Comparison of ENCODE assay signal across 8 cellular contexts in the genomic region with DNA sequence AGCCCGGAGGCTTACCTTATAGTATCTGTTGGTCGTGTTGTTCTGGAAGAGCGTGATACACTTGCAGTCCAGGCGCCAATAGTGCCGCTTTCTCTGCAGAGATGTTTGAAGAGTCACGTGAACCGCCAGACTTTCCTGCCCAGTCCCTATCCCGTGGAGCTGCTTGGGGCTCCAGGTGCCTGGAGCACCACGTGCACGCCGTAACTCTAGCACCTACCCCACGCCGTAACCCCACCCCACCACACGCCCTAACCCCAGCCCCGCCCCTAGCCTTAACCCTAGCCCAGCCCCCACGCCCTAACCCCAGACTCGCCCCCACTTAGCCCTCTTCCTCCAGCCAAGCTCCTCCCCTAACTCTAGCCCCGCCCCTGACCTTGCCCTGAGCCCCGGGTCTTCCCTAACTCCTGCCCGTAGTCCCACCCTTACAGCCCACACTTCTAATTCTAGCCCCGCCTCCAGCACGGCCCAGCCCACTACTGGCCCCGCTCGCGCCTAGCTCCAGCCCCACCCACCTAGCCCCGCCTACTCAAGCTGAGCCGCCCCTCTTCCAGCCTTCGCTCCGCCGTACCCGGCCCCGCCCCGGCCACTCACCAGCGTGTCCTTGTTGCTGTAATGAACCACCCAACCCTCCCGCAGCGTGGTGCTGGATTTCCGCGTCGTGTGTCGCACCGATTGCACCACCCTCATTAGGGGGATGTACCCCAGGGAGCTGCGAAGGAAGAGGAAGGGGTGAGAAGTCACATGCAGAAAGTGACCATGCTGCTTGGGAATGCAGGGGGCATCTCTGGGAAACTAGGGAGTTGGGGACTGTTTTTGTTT. TPM values are rescaled to one million over a fixed set of nuclear protein-coding genes. Genes with fewer than 3 reads are reported as not detected.
A peak's percentile ranks its signal among the peaks of the same experiment; 100 is the strongest.
DNase-seq lines count a peak whose midpoint lies in the region; ATAC-seq and TF ChIP-seq lines count a peak whose summit lies in the region.
"Had no signal": no experiment of that assay in that cellular context is flagged by ENCODE, and none has a peak within 500 bp of the region (broad histone marks: within the 10 kb centered on the region; RNA-seq: fewer than 3 reads in every experiment).

No MANE protein-coding gene starts in this region.

- no peak for TF ChIP-seq RAD21 in Ishikawa (IDR thresholded peaks at IDR 0.05; ENCODE audit: low read depth)

- DNase-seq in activated CD4-positive, alpha-beta T cell treated with anti-CD3 and anti-CD28 coated beads, Interleukin-2, amount 50 U/mL, for 48 hours = peak; percentile 29 to 30
- DNase-seq in heart right ventricle (peak; percentile 86 to 87), prostate gland (ENCODE audit: low spot score) (peak; percentile 62), NCI-H2107 (lab: John Stamatoyannopoulos, UW) (no peak)
- DNase-seq in effector CD4-positive, alpha-beta T cell = no peak

- H3K4me3 ChIP-seq in heart right ventricle = peak overlapping the region in 4 of 10 donors; percentile 0 to 27 (median 15)
- no peak overlapping the region for H3K4me3 ChIP-seq in prostate gland
- H3K4me3 ChIP-seq: SJSA1 had no signal

- H3K9me3 ChIP-seq in heart right ventricle (no peaks in the 10 kb centered on the region), prostate gland (no peaks in the 10 kb centered on the region)
- H3K9me3 ChIP-seq: SJSA1 had no signal

- TF ChIP-seq POLR2A in prostate gland (IDR thresholded peaks at IDR 0.05) = no peak

- H3K36me3 ChIP-seq in heart right ventricle (peaks cover 0 to 98% (median 76%) of the 10 kb centered on the region in 9 donors), prostate gland (peaks cover 19 to 36% of the 10 kb centered on the region in 2 donors)

- peak; percentile 91 to 97 (median 96) for ATAC-seq in heart right ventricle
- no peak for ATAC-seq in HG02884 (IDR thresholded peaks at IDR 0.05; ENCODE audit: unreplicated experiment)

- no peak for TF ChIP-seq EP300 in Ishikawa (IDR thresholded peaks at IDR 0.05; ENCODE audit: borderline replicate concordance)

- 27 to 46% methylated on average over 39 to 42 of the region's 42 CpGs for WGBS in heart right ventricle, 2 donors
- 35% methylated on average over 42 of the region's 42 CpGs for WGBS in prostate gland

- no peak overlapping the region for H3K27ac ChIP-seq in heart right ventricle
- no peak overlapping the region for H3K27ac ChIP-seq in prostate gland
- H3K27ac ChIP-seq: SJSA1 had no signal

- H3K4me1 ChIP-seq in heart right ventricle = peaks cover 0 to 13% (median 3%) of the 10 kb centered on the region in 9 donors
- H3K4me1 ChIP-seq in prostate gland (replicated peaks) = no peaks in the 10 kb centered on the region
- H3K4me1 ChIP-seq: SJSA1 had no signal

- TF ChIP-seq CTCF in heart right ventricle (IDR thresholded peaks at IDR 0.05) (no peak), prostate gland (IDR thresholded peaks at IDR 0.05) (no peak)

- intact Hi-C loops in heart right ventricle (cut with DNase I) (no loop called here), prostate gland (cut with DNase I) (no loop called here)

- H3K27me3 ChIP-seq in heart right ventricle = no peaks in the 10 kb centered on the region
- no peaks in the 10 kb centered on the region for H3K27me3 ChIP-seq in prostate gland (replicated peaks; ENCODE audit: insufficient read depth)
- H3K27me3 ChIP-seq: SJSA1 had no signal

TF ChIP-seq in Ishikawa, 13 proteins besides CTCF, POLR2A, EP300 and RAD21:
- TF ChIP-seq, protein P1, sequence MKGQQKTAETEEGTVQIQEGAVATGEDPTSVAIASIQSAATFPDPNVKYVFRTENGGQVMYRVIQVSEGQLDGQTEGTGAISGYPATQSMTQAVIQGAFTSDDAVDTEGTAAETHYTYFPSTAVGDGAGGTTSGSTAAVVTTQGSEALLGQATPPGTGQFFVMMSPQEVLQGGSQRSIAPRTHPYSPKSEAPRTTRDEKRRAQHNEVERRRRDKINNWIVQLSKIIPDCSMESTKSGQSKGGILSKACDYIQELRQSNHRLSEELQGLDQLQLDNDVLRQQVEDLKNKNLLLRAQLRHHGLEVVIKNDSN (IDR thresholded peaks at IDR 0.05) = peak; percentile 91
- peak; percentile 59; the same call in 1 of the 2 replicates for TF ChIP-seq CEBPB (IDR thresholded peaks at IDR 0.05)
- TF ChIP-seq, protein P2, sequence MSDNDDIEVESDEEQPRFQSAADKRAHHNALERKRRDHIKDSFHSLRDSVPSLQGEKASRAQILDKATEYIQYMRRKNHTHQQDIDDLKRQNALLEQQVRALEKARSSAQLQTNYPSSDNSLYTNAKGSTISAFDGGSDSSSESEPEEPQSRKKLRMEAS (IDR thresholded peaks at IDR 0.05) = peak; percentile 89
- TF ChIP-seq CREB1 (IDR thresholded peaks at IDR 0.05; ENCODE audit: low read depth) = no peak

RNA-seq across cellular contexts. Expression of a gene that starts 19.6 kb away (rescaled TPM):
- total RNA-seq in heart right ventricle (10 to 100 TPM; 11.7 to 22.7 (median 12.4) TPM), prostate gland (10 to 100 TPM; 38.9 to 41.8 TPM)
- polyA plus RNA-seq in heart right ventricle = 10 to 100 TPM; 15.9 to 19.5 TPM

RNA-seq across cellular contexts. Expression of a gene that starts 36.4 kb away (rescaled TPM):
- total RNA-seq in heart right ventricle = 10 to 100 TPM in 7 of 10 donors, 1 to 10 TPM in 3; 6.9 to 29.3 (median 14.9) TPM
- 1 to 10 TPM; 3.9 to 5.0 TPM for polyA plus RNA-seq in heart right ventricle
- 10 to 100 TPM in 1 of 2 donors, 1 to 10 TPM in 1; 8.6 to 28.1 TPM for total RNA-seq in prostate gland

RNA-seq across cellular contexts. Expression of a gene that starts 48.5 kb away (rescaled TPM):
- 10 to 100 TPM; 14.6 to 22.8 (median 19.7) TPM for total RNA-seq in heart right ventricle
- 10 to 100 TPM; 13.0 to 20.3 TPM for polyA plus RNA-seq in heart right ventricle
- 10 to 100 TPM; 15.2 to 32.0 TPM for total RNA-seq in prostate gland

RNA-seq across cellular contexts. Expression of a gene that starts 48.9 kb away (rescaled TPM):
- total RNA-seq in heart right ventricle (10 to 100 TPM; 43.3 to 56.1 (median 50.0) TPM), prostate gland (100 to 1,000 TPM in 1 of 2 donors, 10 to 100 TPM in 1; 80.7 to 221 TPM)
- 10 to 100 TPM; 50.4 to 63.3 TPM for polyA plus RNA-seq in heart right ventricle

Comparison
In these comparisons a context has a peak if more than half of its experiments do, and no peak if none do; other contexts are left out.
1. DNase-seq: peak in activated CD4-positive, alpha-beta T cell treated with anti-CD3 and anti-CD28 coated beads, Interleukin-2, amount 50 U/mL, for 48 hours (2 of 2), heart right ventricle (2 of 2) and prostate gland (single experiment); none in NCI-H2107 (single experiment) and effector CD4-positive, alpha-beta T cell (single experiment).